ENCODE assay signal across 13 cellular contexts in genomic region chr12:19847294-19848059, GRCh38.
DNase-seq lines count a peak whose midpoint lies in the region; ATAC-seq, FAIRE-seq and TF ChIP-seq lines count a peak whose summit lies in the region.
"Had no signal": no experiment of that assay in that cellular context is flagged by ENCODE, and none has a peak within 500 bp of the region (broad histone marks: within the 10 kb centered on the region; RNA-seq: fewer than 3 reads in every experiment).

No MANE protein-coding gene starts in this region.

- TF ChIP-seq EP300 in HepG2 (IDR thresholded peaks at IDR 0.05; ENCODE audit: low read depth in 2 of 2, low read length in 2 of 2) = no peak
- TF ChIP-seq EP300 in HepG2 (CRISPR knock-in tag; IDR thresholded peaks at IDR 0.05; ENCODE audit: borderline replicate concordance) = no peak

- ATAC-seq in HepG2 = no peak
- ATAC-seq in mucosa of descending colon = peak; percentile 25
- no peak for ATAC-seq in GM21515 (IDR thresholded peaks at IDR 0.05; ENCODE audit: unreplicated experiment)

- intact Hi-C loops in HepG2 (cut with micrococcal nuclease; ENCODE audit: unreplicated experiment) (no loop called here), mucosa of descending colon (cut with DNase I, micrococcal nuclease) (no loop called here), CD14-positive monocyte (cut with micrococcal nuclease) (no loop called here)

- peaks cover 0 to 2% (median 0%) of the 10 kb centered on the region in 4 donors for H3K9me3 ChIP-seq in liver (ENCODE audit: control insufficient read depth in 4 of 4, low read length in 3 of 4)
- no peaks in the 10 kb centered on the region for H3K9me3 ChIP-seq in HepG2 (ENCODE audit: low read length)
- H3K9me3 ChIP-seq in mucosa of descending colon = no peaks in the 10 kb centered on the region

- H3K4me2 ChIP-seq in HepG2 (ENCODE audit: low read depth, low read length) = no peak overlapping the region

- peaks cover 2 to 8% (median 7%) of the 10 kb centered on the region in 7 donors for H3K9me3 Mint-ChIP-seq in CD14-positive monocyte

- FAIRE-seq in HepG2 (lab: Jason Lieb, UNC) = no peak
- FAIRE-seq: keratinocyte had no signal

- TF ChIP-seq RAD21 in liver (IDR thresholded peaks at IDR 0.05) (no peak), HepG2 (CRISPR knock-in tag; IDR thresholded peaks at IDR 0.05) (no peak)

- H3K4me1 ChIP-seq in liver (ENCODE audit: control insufficient read depth in 4 of 4, insufficient read depth in 4 of 4, low read length in 3 of 4) = peaks cover 0 to 7% (median 5%) of the 10 kb centered on the region in 4 donors
- no peaks in the 10 kb centered on the region for H3K4me1 ChIP-seq in HepG2 (ENCODE audit: insufficient read depth, low read length)
- H3K4me1 ChIP-seq in mucosa of descending colon (ENCODE audit: low read depth) = no peaks in the 10 kb centered on the region

- CTCF ChIA-PET in HepG2 (lab: Yijun Ruan, JAX; ENCODE audit: low intra/inter-chr PET ratio, low total read pairs) = no interaction called here

- no TSS peak for BruUV-seq in HepG2 (replicated peaks; lab: Mats Ljungman, UMichigan)

- peaks cover 6% of the 10 kb centered on the region for H3K4me1 Mint-ChIP-seq in CD14-positive monocyte
- H3K4me1 Mint-ChIP-seq: activated B cell treated with CpG ODN at 0.5 μM for 24 hours, brain had no signal

- POLR2A ChIA-PET in HepG2 (lab: Yijun Ruan, JAX) = no interaction called here

- WGBS in liver = 48% methylated on average over 11 of the region's 11 CpGs
- 33% methylated on average over 11 of the region's 11 CpGs for WGBS in HepG2 (ENCODE audit: low lambda C conversion rate)

- no peak for TF ChIP-seq POLR2A in HepG2 (IDR thresholded peaks at IDR 0.05; ENCODE audit: insufficient read depth in 1 of 2, low read depth in 2 of 2, low read length in 2 of 2)

- DNase-seq in HepG2 (ENCODE audit: low spot score) (no peak), cardiac fibroblast (ENCODE audit: low read depth in 2 of 2) (peak; percentile 41 to 97), mucosa of descending colon (no peak), dedifferentiated amniotic fluid mesenchymal stem cell (ENCODE audit: extremely low spot score) (no peak), NCI-H510A treated with DMSO at 0.1 percent for 48 hours (lab: John Stamatoyannopoulos, UW) (no peak), CD14-positive monocyte (ENCODE audit: low spot score) (no peak)
- DNase-seq: activated B cell treated with CpG ODN at 0.5 μM for 24 hours, AML-193, NCI-H446 had no signal

- TF ChIP-seq CTCF in liver (IDR thresholded peaks at IDR 0.05; ENCODE audit: low read depth, low read length, missing input control) (no peak), HepG2 (CRISPR knock-in tag; IDR thresholded peaks at IDR 0.05) (no peak), cardiac fibroblast (IDR thresholded peaks at IDR 0.05; ENCODE audit: low read depth, low read length) (no peak), mucosa of descending colon (IDR thresholded peaks at IDR 0.05) (no peak), CD14-positive monocyte (IDR thresholded peaks at IDR 0.05) (no peak)

- H3K79me2 ChIP-seq in HepG2 (ENCODE audit: insufficient read depth, low read length) = no peaks in the 10 kb centered on the region

- H3K4me3 ChIP-seq in liver (ENCODE audit: low read depth in 1 of 3, low read length in 3 of 3) (no peak overlapping the region), HepG2 (replicated peaks in 1 of 3; ENCODE audit: insufficient read depth in 1 of 3, low read depth in 2 of 3, low read length in 3 of 3) (no peak overlapping the region), cardiac fibroblast (replicated peaks in 1 of 2; ENCODE audit: low read depth in 2 of 2, low read length in 2 of 2) (no peak overlapping the region), mucosa of descending colon (no peak overlapping the region)

- no peaks in the 10 kb centered on the region for H3K36me3 Mint-ChIP-seq in CD14-positive monocyte

- no peak overlapping the region for H3K27ac Mint-ChIP-seq in CD14-positive monocyte
- H3K27ac Mint-ChIP-seq: activated B cell treated with CpG ODN at 0.5 μM for 24 hours had no signal

- H3K4me3 Mint-ChIP-seq in CD14-positive monocyte = no peak overlapping the region
- H3K4me3 Mint-ChIP-seq: activated B cell treated with CpG ODN at 0.5 μM for 24 hours, brain had no signal

- H2AFZ ChIP-seq in HepG2 (ENCODE audit: low read length) = no peak overlapping the region

- no peaks in the 10 kb centered on the region for H4K20me1 ChIP-seq in HepG2 (ENCODE audit: insufficient read depth, low read length)

- H3K36me3 ChIP-seq in liver (ENCODE audit: control insufficient read depth in 4 of 4, insufficient read depth in 3 of 4, low read depth in 1 of 4, low read length in 3 of 4) (no peaks in the 10 kb centered on the region), HepG2 (replicated peaks in 1 of 2; ENCODE audit: control insufficient read depth in 1 of 2, insufficient read depth in 2 of 2, low read length in 2 of 2) (no peaks in the 10 kb centered on the region), mucosa of descending colon (ENCODE audit: low read depth) (no peaks in the 10 kb centered on the region)

- in situ Hi-C loops in HepG2 (cut with HindIII; ENCODE audit: extremely low pct_ligation_motif_present, low pct_unique_long_range_greater_than_20kb) = no loop called here

- H3K27me3 Mint-ChIP-seq in CD14-positive monocyte (ENCODE audit: low read depth in 3 of 3) = no peaks in the 10 kb centered on the region
- H3K27me3 Mint-ChIP-seq: activated B cell treated with CpG ODN at 0.5 μM for 24 hours, brain had no signal

- H3K27ac ChIP-seq in liver (ENCODE audit: low read depth in 1 of 2, low read length in 2 of 2) (peak overlapping the region; percentile 17 to 39), HepG2 (ENCODE audit: extremely low read length, insufficient read depth, low read length) (no peak overlapping the region)

- H3K27me3 ChIP-seq in liver (ENCODE audit: control insufficient read depth in 4 of 4, insufficient read depth in 4 of 4, low read length in 3 of 4) (no peaks in the 10 kb centered on the region), HepG2 (ENCODE audit: control insufficient read depth in 1 of 2, insufficient read depth in 2 of 2, low read length in 2 of 2) (no peaks in the 10 kb centered on the region)

- H3K9ac ChIP-seq in liver (ENCODE audit: low read depth in 1 of 2, low read length in 2 of 2) = no peak overlapping the region
- no peak overlapping the region for H3K9ac ChIP-seq in HepG2 (ENCODE audit: insufficient read depth, low read depth, low read length)

TF ChIP-seq in liver, 16 proteins besides CTCF, POLR2A, EP300 and RAD21 (continues in another document):
- TF ChIP-seq JUND (IDR thresholded peaks at IDR 0.05) = no peak
- peak in 1 of 2 donors; percentile 45 for TF ChIP-seq RXRA (IDR thresholded peaks at IDR 0.05)
- TF ChIP-seq REST (IDR thresholded peaks at IDR 0.05) = no peak
- TF ChIP-seq NR2F2 (IDR thresholded peaks at IDR 0.05) = peak; percentile 35
- peak; percentile 27 for TF ChIP-seq YY1 (IDR thresholded peaks at IDR 0.05)

TF ChIP-seq in HepG2, 621 proteins besides CTCF, POLR2A, EP300 and RAD21:
- TF ChIP-seq HNF1B (CRISPR knock-in tag; IDR thresholded peaks at IDR 0.05) (no peak), BHLHE40 (IDR thresholded peaks at IDR 0.05; ENCODE audit: low read length) (no peak), ZNF441 (CRISPR knock-in tag; IDR thresholded peaks at IDR 0.05; ENCODE audit: borderline replicate concordance) (no peak), ZNF619 (CRISPR knock-in tag; IDR thresholded peaks at IDR 0.05) (no peak), ZNF354B (CRISPR knock-in tag; IDR thresholded peaks at IDR 0.05) (no peak), SRSF1 (optimal IDR thresholded peaks at IDR 0.05; ENCODE audit: low read depth, low read length) (no peak), CBX5 (CRISPR knock-in tag; IDR thresholded peaks at IDR 0.05; ENCODE audit: borderline replicate concordance) (no peak), ZMAT5 (CRISPR knock-in tag; IDR thresholded peaks at IDR 0.05; ENCODE audit: borderline replicate concordance, low read depth) (no peak), ZNF605 (CRISPR knock-in tag; IDR thresholded peaks at IDR 0.05) (no peak)

Comparison
In these comparisons a context has a peak if more than half of its experiments do, and no peak if none do; other contexts are left out.
1. DNase-seq: peak in cardiac fibroblast (2 of 2); none in HepG2 (single experiment), mucosa of descending colon (0 of 3), dedifferentiated amniotic fluid mesenchymal stem cell (single experiment), NCI-H510A treated with DMSO at 0.1 percent for 48 hours (single experiment) and CD14-positive monocyte (single experiment).